Comparison of ENCODE assay signal across 8 cellular contexts in genomic region chr12:57520008-57520726, GRCh38. TPM values are rescaled to one million over a fixed set of nuclear protein-coding genes. Genes with fewer than 3 reads are reported as not detected.
DNase-seq lines count a peak whose midpoint lies in the region; ATAC-seq and TF ChIP-seq lines count a peak whose summit lies in the region.

DDIT3 (minus strand) TSS chr12:57520514; CDS start chr12:57517406, 3,108 bp downstream.

- H2AFZ ChIP-seq in GM23248, result peak within 1 kb of the TSS; percentile 71

- no peaks in the 10 kb centered on the region for H3K9me2 ChIP-seq in GM23248 (ENCODE audit: insufficient read depth)

- peak within 1 kb of the TSS; percentile 84 for H3K4me3 ChIP-seq in GM23248
- peak within 1 kb of the TSS; percentile 57 to 93 (median 72) for H3K4me3 ChIP-seq in esophagus squamous epithelium

- H3K4me1 ChIP-seq in GM23248 (ENCODE audit: insufficient read depth) (peaks cover 43% of the 10 kb centered on the region), esophagus squamous epithelium (peaks cover 51 to 83% (median 56%) of the 10 kb centered on the region in 3 donors)

- H3K36me3 ChIP-seq in GM23248 (ENCODE audit: low read depth) (peaks cover 38% of the 10 kb centered on the region), esophagus squamous epithelium (peaks cover 18 to 45% (median 22%) of the 10 kb centered on the region in 3 donors)

- H3K27ac Mint-ChIP-seq in naive B cell, result peak within 1 kb of the TSS; percentile 99 to 100 (median 100)
- peak within 1 kb of the TSS; percentile 99 for H3K27ac Mint-ChIP-seq in stimulated activated effector memory CD8-positive, alpha-beta T cell treated with anti-CD3 and anti-CD28 coated beads, Interleukin-12 subunit alpha, Interleukin-12 subunit beta, amount 100 ng/mL, for 72 hours

- H3K27me3 Mint-ChIP-seq in naive B cell, result no peaks in the 10 kb centered on the region

- peak within 1 kb of the TSS; percentile 98 for H3K9ac ChIP-seq in GM23248

- DNase-seq in Daoy (ENCODE audit: low read depth) (peak; percentile 99), GM23248 (peak; percentile 100), Kasumi-1 (lab: John Stamatoyannopoulos, UW) (peak; percentile 96 to 98), RKO (ENCODE audit: low spot score) (peak; percentile 98), activated T-helper 1 cell treated with Interleukin-2 at 50 U/mL for 16 hours (ENCODE audit: low read depth) (peak; percentile 100), esophagus squamous epithelium (lab: John Stamatoyannopoulos, UW) (peak; percentile 99), naive B cell (peak; percentile 100)
- DNase-seq in stimulated activated effector memory CD8-positive, alpha-beta T cell treated with anti-CD3 and anti-CD28 coated beads, Interleukin-12 subunit alpha, Interleukin-12 subunit beta, amount 100 ng/mL, for 72 hours (ENCODE audit: low spot score in 2 of 2), result peak; percentile 97 to 100

- peaks cover 12% of the 10 kb centered on the region; the same call in 1 of the 2 replicates for H4K20me1 ChIP-seq in GM23248 (ENCODE audit: insufficient read depth)

- H3K9me3 Mint-ChIP-seq in naive B cell, result no peaks in the 10 kb centered on the region
- no peaks in the 10 kb centered on the region for H3K9me3 Mint-ChIP-seq in stimulated activated effector memory CD8-positive, alpha-beta T cell treated with anti-CD3 and anti-CD28 coated beads, Interleukin-12 subunit alpha, Interleukin-12 subunit beta, amount 100 ng/mL, for 72 hours

- in situ Hi-C loops in GM23248 (cut with MboI), result no loop called here

- peaks cover 58% of the 10 kb centered on the region for H3K79me2 ChIP-seq in GM23248 (ENCODE audit: insufficient read depth)

- peaks cover 43 to 63% (median 63%) of the 10 kb centered on the region in 3 donors for H3K4me1 Mint-ChIP-seq in naive B cell
- H3K4me1 Mint-ChIP-seq in stimulated activated effector memory CD8-positive, alpha-beta T cell treated with anti-CD3 and anti-CD28 coated beads, Interleukin-12 subunit alpha, Interleukin-12 subunit beta, amount 100 ng/mL, for 72 hours, result peaks cover 75% of the 10 kb centered on the region

- peak within 1 kb of the TSS; percentile 92 for H3K4me2 ChIP-seq in GM23248 (ENCODE audit: unreplicated experiment)

- H3K9me3 ChIP-seq in GM23248 (ENCODE audit: low read depth) (no peaks in the 10 kb centered on the region), esophagus squamous epithelium (no peaks in the 10 kb centered on the region)

- peak in 3 of 4 donors; percentile 81 to 99 (median 99) for TF ChIP-seq POLR2A in esophagus squamous epithelium (IDR thresholded peaks at IDR 0.05)

- H3K27me3 ChIP-seq in GM23248 (replicated peaks; ENCODE audit: insufficient read depth) (no peaks in the 10 kb centered on the region), esophagus squamous epithelium (no peaks in the 10 kb centered on the region)

- peak within 1 kb of the TSS; percentile 93 to 100 (median 99) for H3K4me3 Mint-ChIP-seq in naive B cell
- peak within 1 kb of the TSS; percentile 93 for H3K4me3 Mint-ChIP-seq in stimulated activated effector memory CD8-positive, alpha-beta T cell treated with anti-CD3 and anti-CD28 coated beads, Interleukin-12 subunit alpha, Interleukin-12 subunit beta, amount 100 ng/mL, for 72 hours

- WGBS in GM23248 (ENCODE audit: low coverage in 1 of 2, low lambda C conversion rate in 2 of 2, missing lambda C conversion rate in 2 of 2), 2 experiments, result 1% methylated on average over 43 to 46 of the region's 48 CpGs
- WGBS in esophagus squamous epithelium, 2 donors, result 0 to 2% methylated on average over 11 to 16 of the region's 48 CpGs

- TF ChIP-seq CTCF in esophagus squamous epithelium (IDR thresholded peaks at IDR 0.05), result peak in 1 of 6 experiments; percentile 4

- peak within 1 kb of the TSS; percentile 97 for H3K27ac ChIP-seq in GM23248
- peak within 1 kb of the TSS; percentile 96 to 100 (median 99) for H3K27ac ChIP-seq in esophagus squamous epithelium

- ATAC-seq in naive B cell (ENCODE audit: low read depth in 2 of 2), result peak; percentile 71 to 73
- peak; percentile 82 for ATAC-seq in stimulated activated effector memory CD8-positive, alpha-beta T cell treated with anti-CD3 and anti-CD28 coated beads, Interleukin-12 subunit alpha, Interleukin-12 subunit beta, amount 100 ng/mL, for 72 hours

- intact Hi-C loops in esophagus squamous epithelium (cut with DNase I), result no loop called here

- H3F3A ChIP-seq in GM23248 (ENCODE audit: insufficient read depth), result peaks cover 77% of the 10 kb centered on the region

- H3K36me3 Mint-ChIP-seq in naive B cell, result peaks cover 0 to 9% of the 10 kb centered on the region in 2 donors
- peaks cover 97% of the 10 kb centered on the region for H3K36me3 Mint-ChIP-seq in stimulated activated effector memory CD8-positive, alpha-beta T cell treated with anti-CD3 and anti-CD28 coated beads, Interleukin-12 subunit alpha, Interleukin-12 subunit beta, amount 100 ng/mL, for 72 hours

RNA-seq across cellular contexts. Expression of gene DDIT3, which starts in this region (rescaled TPM):
- 9.4 and 11.3 TPM in 2 replicates for total RNA-seq in Daoy (2014; rRNA removed; shearing (Covaris generic))
- 13.2 and 14.7 TPM in 2 replicates for total RNA-seq in GM23248 (2014; rRNA removed; shearing (Covaris generic))
- polyA plus RNA-seq in GM23248 (2016; fragmentation: Nextera tagmentation; extraction: Ambion mirVana) (36.6 and 42.5 TPM in 2 replicates), naive B cell (ENCODE audit: low read depth in 6 of 6) (10 to 100 TPM; 33.3 to 62.2 (median 51.0) TPM)
- total RNA-seq in esophagus squamous epithelium, result 10 to 100 TPM in 3 of 4 donors, 1 to 10 TPM in 1; 5.1 to 23.3 (median 15.4) TPM

Comparison
In these comparisons a context has a peak if more than half of its experiments do, and no peak if none do; other contexts are left out.
1. Peak in every context shown above with its lines: DNase-seq, ATAC-seq, H3K4me3 ChIP-seq and H3K27ac ChIP-seq.